ENCODE assay signal across 19 cellular contexts in genomic region chr3:14858105-14858504, GRCh38. TPM values are rescaled to one million over a fixed set of nuclear protein-coding genes. Genes with fewer than 3 reads are reported as not detected.
DNase-seq lines count a peak whose midpoint lies in the region; ATAC-seq and TF ChIP-seq lines count a peak whose summit lies in the region.
"Had no signal": no experiment of that assay in that cellular context is flagged by ENCODE, and none has a peak within 500 bp of the region (broad histone marks: within the 10 kb centered on the region; RNA-seq: fewer than 3 reads in every experiment).

No MANE protein-coding gene starts in this region.

- no peak for ATAC-seq in GM21529 (IDR thresholded peaks at IDR 0.05; ENCODE audit: unreplicated experiment)
- ATAC-seq in natural killer cell treated with Interleukin-12 subunit alpha and Interleukin-12 subunit beta and Interleukin-15 and Interleukin-18, amount 100 ng/mL, for 72 hours = no peak

- H3K36me3 Mint-ChIP-seq in endothelial cell (ENCODE audit: low read depth, unreplicated experiment) (peaks cover 21% of the 10 kb centered on the region), type B pancreatic cell (no peaks in the 10 kb centered on the region)
- H3K36me3 Mint-ChIP-seq in natural killer cell treated with Interleukin-12 subunit alpha and Interleukin-12 subunit beta and Interleukin-15 and Interleukin-18, amount 100 ng/mL, for 72 hours = no peaks in the 10 kb centered on the region
- H3K36me3 Mint-ChIP-seq: CD14-positive monocyte; CD8-positive, alpha-beta memory T cell had no signal

- H3K27ac ChIP-seq in HEK293 (ENCODE audit: extremely low read depth, low read depth, low read length) = no peak overlapping the region
- H3K27ac ChIP-seq in dorsolateral prefrontal cortex = no peak overlapping the region
- H3K27ac ChIP-seq: BLaER1 treated with 17β-estradiol and CSF1 and Interleukin-3, amounts not matched to agents 10 nM and 100 nM had no signal

- TF ChIP-seq CTCF in HEK293 (tag by site-specific recombination; IDR thresholded peaks at IDR 0.05) (no peak), endothelial cell (IDR thresholded peaks at IDR 0.05; ENCODE audit: unreplicated experiment) (no peak), type B pancreatic cell (conservative IDR thresholded peaks at IDR 0.05) (no peak), dorsolateral prefrontal cortex (IDR thresholded peaks at IDR 0.05 in 54 of 56, conservative IDR thresholded peaks at IDR 0.05 in 2 of 56; ENCODE audit: low read depth in 1 of 56, partially characterized antibody in 56 of 56) (no peak)

- H3K4me3 Mint-ChIP-seq in endothelial cell (ENCODE audit: unreplicated experiment) = no peak overlapping the region
- H3K4me3 Mint-ChIP-seq in type B pancreatic cell = no peak overlapping the region
- H3K4me3 Mint-ChIP-seq in natural killer cell treated with Interleukin-12 subunit alpha and Interleukin-12 subunit beta and Interleukin-15 and Interleukin-18, amount 100 ng/mL, for 72 hours = no peak overlapping the region
- H3K4me3 Mint-ChIP-seq: CD14-positive monocyte; CD4-positive, alpha-beta T cell; CD8-positive, alpha-beta memory T cell; GM23338; H9; HFFc6 had no signal

- POLR2A ChIA-PET in HEK293 (lab: Yijun Ruan, JAX) = no interaction called here

- H3K27me3 Mint-ChIP-seq in endothelial cell (ENCODE audit: unreplicated experiment) = peaks cover 10% of the 10 kb centered on the region
- peaks cover 43% of the 10 kb centered on the region for H3K27me3 Mint-ChIP-seq in type B pancreatic cell
- H3K27me3 Mint-ChIP-seq in natural killer cell treated with Interleukin-12 subunit alpha and Interleukin-12 subunit beta and Interleukin-15 and Interleukin-18, amount 100 ng/mL, for 72 hours = peaks cover 20 to 45% of the 10 kb centered on the region in 2 donors

- CTCF ChIA-PET in HEK293 (lab: Yijun Ruan, JAX) = interaction anchor here (0.6 kb wide), 1 partner anchor 68 kb away, joined by 3 read pairs; no protein-coding TSS in a partner anchor

- H3K4me1 Mint-ChIP-seq in endothelial cell (ENCODE audit: unreplicated experiment) (peaks cover 46% of the 10 kb centered on the region), type B pancreatic cell (ENCODE audit: unreplicated experiment) (peaks cover 3% of the 10 kb centered on the region)
- no peaks in the 10 kb centered on the region for H3K4me1 Mint-ChIP-seq in natural killer cell treated with Interleukin-12 subunit alpha and Interleukin-12 subunit beta and Interleukin-15 and Interleukin-18, amount 100 ng/mL, for 72 hours (ENCODE audit: low read depth in 2 of 2)
- H3K4me1 Mint-ChIP-seq: CD8-positive, alpha-beta memory T cell had no signal

- no peaks in the 10 kb centered on the region for H3K9me3 ChIP-seq in HEK293 (ENCODE audit: control insufficient read depth, insufficient read depth, low read depth, low read length)
- H3K9me3 ChIP-seq: BE2C had no signal

- no peaks in the 10 kb centered on the region for H3K9me3 Mint-ChIP-seq in endothelial cell (ENCODE audit: unreplicated experiment)
- peaks cover 12% of the 10 kb centered on the region for H3K9me3 Mint-ChIP-seq in type B pancreatic cell
- H3K9me3 Mint-ChIP-seq in natural killer cell treated with Interleukin-12 subunit alpha and Interleukin-12 subunit beta and Interleukin-15 and Interleukin-18, amount 100 ng/mL, for 72 hours = no peaks in the 10 kb centered on the region
- H3K9me3 Mint-ChIP-seq: CD4-positive, alpha-beta T cell; HFFc6 had no signal

- no peaks in the 10 kb centered on the region for H3K4me1 ChIP-seq in HEK293 (ENCODE audit: control insufficient read depth, insufficient read depth, low read length)
- H3K4me1 ChIP-seq: BE2C had no signal

- no peaks in the 10 kb centered on the region for H3K36me3 ChIP-seq in HEK293 (ENCODE audit: control insufficient read depth in 2 of 2, insufficient read depth in 1 of 2, low read length in 2 of 2)
- H3K36me3 ChIP-seq: BE2C; BLaER1 treated with 17β-estradiol and CSF1 and Interleukin-3, amounts not matched to agents 10 nM and 100 nM had no signal

- no peak for DNase-seq in endothelial cell (ENCODE audit: low spot score)
- DNase-seq in type B pancreatic cell (ENCODE audit: extremely low spot score, unreplicated experiment) = no peak
- no peak for DNase-seq in dorsolateral prefrontal cortex
- DNase-seq in natural killer cell treated with Interleukin-12 subunit alpha and Interleukin-12 subunit beta and Interleukin-15 and Interleukin-18, amount 100 ng/mL, for 72 hours (ENCODE audit: low spot score) = no peak
- DNase-seq: AML-193; BE2C; CD4-positive, alpha-beta T cell; CD8-positive, alpha-beta memory T cell; DMS 273 treated with DMSO at 0.1 percent for 48 hours; DMS79; GF-D8; H9; HFFc6 had no signal

- intact Hi-C loops in dorsolateral prefrontal cortex (cut with DNase I) = no loop called here

- no peaks in the 10 kb centered on the region for H3K27me3 ChIP-seq in dorsolateral prefrontal cortex
- H3K27me3 ChIP-seq: BE2C; BLaER1 treated with 17β-estradiol and CSF1 and Interleukin-3, amounts not matched to agents 10 nM and 100 nM had no signal

- H3K27ac Mint-ChIP-seq in endothelial cell (ENCODE audit: unreplicated experiment) (peak overlapping the region; percentile 0), type B pancreatic cell (peak overlapping the region; percentile 32)
- no peak overlapping the region for H3K27ac Mint-ChIP-seq in natural killer cell treated with Interleukin-12 subunit alpha and Interleukin-12 subunit beta and Interleukin-15 and Interleukin-18, amount 100 ng/mL, for 72 hours
- H3K27ac Mint-ChIP-seq: CD4-positive, alpha-beta T cell; GM23338; H9; HFFc6 had no signal

- H3K4me3 ChIP-seq in HEK293 (ENCODE audit: low read depth, low read length) = no peak overlapping the region
- no peak overlapping the region for H3K4me3 ChIP-seq in dorsolateral prefrontal cortex
- H3K4me3 ChIP-seq: BLaER1 treated with 17β-estradiol and CSF1 and Interleukin-3, amounts not matched to agents 10 nM and 100 nM; GM23338 had no signal

TF ChIP-seq in HEK293, 187 proteins besides CTCF, POLR2A, EP300 and RAD21:
- TF ChIP-seq ZNF626 (tag by site-specific recombination; IDR thresholded peaks at IDR 0.05) = no peak
- peak; percentile 76 for TF ChIP-seq ZNF366 (tag by site-specific recombination; conservative IDR thresholded peaks at IDR 0.05)
- TF ChIP-seq ZBTB17 (tag by site-specific recombination; IDR thresholded peaks at IDR 0.05) = peak; percentile 69
- no peak for TF ChIP-seq ZNF558 (tag by site-specific recombination; IDR thresholded peaks at IDR 0.05)
TF ChIP-seq in HEK293: peak in this region for 2.

RNA-seq across cellular contexts. Expression of gene FGD5, which starts 39.3 kb away (rescaled TPM):
- 294 TPM for total RNA-seq in endothelial cell (ENCODE audit: unreplicated experiment)
- 1.6 and 15.3 TPM in 2 replicates for total RNA-seq in type B pancreatic cell (ENCODE audit: low replicate concordance)
- total RNA-seq in dorsolateral prefrontal cortex = 10 to 100 TPM in 29 of 120 experiments, 1 to 10 TPM in 91; 3.7 to 22.0 (median 7.6) TPM
- not detected for total RNA-seq in natural killer cell treated with Interleukin-12 subunit alpha and Interleukin-12 subunit beta and Interleukin-15 and Interleukin-18, amount 100 ng/mL, for 72 hours
- total RNA-seq: A172; CD4-positive, alpha-beta T cell; CD8-positive, alpha-beta memory T cell; HFFc6 had no signal

Comparison
In these comparisons a context has a peak if more than half of its experiments do, and no peak if none do; other contexts are left out.
1. H3K27ac Mint-ChIP-seq: peak in endothelial cell (single experiment) and type B pancreatic cell (single experiment); none in natural killer cell treated with Interleukin-12 subunit alpha and Interleukin-12 subunit beta and Interleukin-15 and Interleukin-18, amount 100 ng/mL, for 72 hours (0 of 2).
2. RNA of gene FGD5, which starts 39.3 kb away (total RNA-seq): 294 TPM in endothelial cell (single experiment); 1.6 to 15.3 TPM in type B pancreatic cell, 3.7 to 22.0 TPM in dorsolateral prefrontal cortex and not detected in natural killer cell treated with Interleukin-12 subunit alpha and Interleukin-12 subunit beta and Interleukin-15 and Interleukin-18, amount 100 ng/mL, for 72 hours; every median in the first group is over 10 times any median in the second.